ENCODE assay signal across 19 cellular contexts in genomic region chr4:86896596-86896995, GRCh38. TPM values are rescaled to one million over a fixed set of nuclear protein-coding genes. Genes with fewer than 3 reads are reported as not detected.
DNase-seq lines count a peak whose midpoint lies in the region; ATAC-seq and TF ChIP-seq lines count a peak whose summit lies in the region.
"Had no signal": no experiment of that assay in that cellular context is flagged by ENCODE, and none has a peak within 500 bp of the region (broad histone marks: within the 10 kb centered on the region; RNA-seq: fewer than 3 reads in every experiment).

No MANE protein-coding gene starts in this region.

- H3K9me2 ChIP-seq in GM23248 (ENCODE audit: insufficient read depth), result no peaks in the 10 kb centered on the region

- no peaks in the 10 kb centered on the region for H3K36me3 ChIP-seq in GM23248 (ENCODE audit: low read depth)
- no peaks in the 10 kb centered on the region for H3K36me3 ChIP-seq in SK-N-MC (ENCODE audit: insufficient read depth, low read length)
- H3K36me3 ChIP-seq in fibroblast of lung (ENCODE audit: control insufficient read depth, insufficient read depth, low read length), result no peaks in the 10 kb centered on the region
- H3K36me3 ChIP-seq in psoas muscle (ENCODE audit: insufficient read depth in 1 of 2, low read depth in 1 of 2), result no peaks in the 10 kb centered on the region
- H3K36me3 ChIP-seq: Peyer's patch had no signal

- TF ChIP-seq CTCF in fibroblast of lung (conservative IDR thresholded peaks at IDR 0.05 in 1 of 2, IDR thresholded peaks at IDR 0.05 in 1 of 2; ENCODE audit: low read depth in 1 of 2, low read length in 2 of 2), result no peak
- no peak for TF ChIP-seq CTCF in psoas muscle (IDR thresholded peaks at IDR 0.05)

- H3K9ac ChIP-seq in GM23248, result no peak overlapping the region
- peak overlapping the region; percentile 0 for H3K9ac ChIP-seq in SK-N-MC (ENCODE audit: insufficient read length)
- no peak overlapping the region for H3K9ac ChIP-seq in fibroblast of lung (ENCODE audit: insufficient read depth, low read length)

- H3K4me2 ChIP-seq in GM23248 (ENCODE audit: unreplicated experiment), result no peak overlapping the region
- H3K4me2 ChIP-seq in fibroblast of lung (ENCODE audit: extremely low read depth, insufficient read depth, low read length), result no peak overlapping the region

- 36 to 45% methylated on average over 4 of the region's 4 CpGs for WGBS in GM23248 (ENCODE audit: low coverage in 1 of 2, low lambda C conversion rate in 2 of 2, missing lambda C conversion rate in 2 of 2), 2 experiments
- 34 to 59% (median 45%) methylated on average over 4 of the region's 4 CpGs for WGBS in psoas muscle, 3 donors

- H2AFZ ChIP-seq in GM23248 (no peak overlapping the region), fibroblast of lung (ENCODE audit: low read length) (no peak overlapping the region)

- DNase-seq in GM23248 (peak; percentile 23), SK-N-MC (ENCODE audit: low read depth, low spot score) (no peak), fibroblast of lung (ENCODE audit: low read depth in 2 of 2) (peak; percentile 29 to 30), psoas muscle (no peak), LoVo (ENCODE audit: low spot score) (no peak)
- no peak for DNase-seq in NK-92 treated with Interleukin-12 subunit alpha and Interleukin-12 subunit beta, amount 100 ng/mL, for 24 hours (lab: John Stamatoyannopoulos, UW)
- DNase-seq: DMS79 treated with DMSO at 0.1 percent for 48 hours, H7, Kasumi-1, NCI-H187, NCI-H2107, NCI-H2227 treated with DMSO at 0.1 percent for 48 hours, NCI-H524, Peyer's patch had no signal

- H3K4me1 ChIP-seq in GM23248 (ENCODE audit: insufficient read depth) (peaks cover 7% of the 10 kb centered on the region; the same call in 1 of the 2 replicates), fibroblast of lung (ENCODE audit: control insufficient read depth, extremely low read depth, insufficient read depth, low read length) (peaks cover 2% of the 10 kb centered on the region), psoas muscle (peaks cover 9% of the 10 kb centered on the region)

- H3K79me2 ChIP-seq in GM23248 (ENCODE audit: insufficient read depth) (no peaks in the 10 kb centered on the region), fibroblast of lung (ENCODE audit: control insufficient read depth, insufficient read depth, low read length) (no peaks in the 10 kb centered on the region)

- ATAC-seq in psoas muscle (peak in 3 of 4 donors; percentile 37 to 60 (median 46)), GM21367 (IDR thresholded peaks at IDR 0.05; ENCODE audit: unreplicated experiment) (no peak)

- H3K27ac ChIP-seq in GM23248 (no peak overlapping the region), SK-N-MC (peak overlapping the region; percentile 79), fibroblast of lung (ENCODE audit: insufficient read depth, low read length) (no peak overlapping the region), psoas muscle (no peak overlapping the region)
- H3K27ac ChIP-seq: C4-2B, Peyer's patch, SJSA1 had no signal

- H3K9me3 ChIP-seq in GM23248 (ENCODE audit: low read depth) (no peaks in the 10 kb centered on the region), SK-N-MC (ENCODE audit: low read depth, low read length) (no peaks in the 10 kb centered on the region), fibroblast of lung (ENCODE audit: control insufficient read depth, insufficient read depth, low read depth, low read length) (no peaks in the 10 kb centered on the region), psoas muscle (no peaks in the 10 kb centered on the region)
- H3K9me3 ChIP-seq: Peyer's patch, SJSA1 had no signal

- H3K27me3 ChIP-seq in GM23248 (replicated peaks; ENCODE audit: insufficient read depth), result no peaks in the 10 kb centered on the region
- H3K27me3 ChIP-seq in fibroblast of lung (ENCODE audit: control insufficient read depth, insufficient read depth, low read length), result no peaks in the 10 kb centered on the region
- no peaks in the 10 kb centered on the region for H3K27me3 ChIP-seq in psoas muscle (ENCODE audit: insufficient read depth in 3 of 3, low read length in 2 of 3)
- H3K27me3 ChIP-seq: Peyer's patch, SJSA1 had no signal

- peaks cover 14% of the 10 kb centered on the region for H3F3A ChIP-seq in GM23248 (ENCODE audit: insufficient read depth)

- no peaks in the 10 kb centered on the region for H4K20me1 ChIP-seq in GM23248 (ENCODE audit: insufficient read depth)
- H4K20me1 ChIP-seq in fibroblast of lung (ENCODE audit: control insufficient read depth, extremely low read depth, insufficient read depth, low read length), result no peaks in the 10 kb centered on the region

- in situ Hi-C loops in GM23248 (cut with MboI), result loop anchor here (5.0 kb wide), 1 partner anchor 399 kb away; no protein-coding TSS in a partner anchor

- intact Hi-C loops in psoas muscle (cut with DNase I), result loop anchor here in 1 of 2 donors (2.0 to 10.0 kb wide), 2 partner anchors 302 to 400 kb away; partner anchors contain the start of gene PTPN13

- no peak overlapping the region for H3K4me3 ChIP-seq in GM23248
- peak overlapping the region; percentile 16; the same call in 1 of the 2 replicates for H3K4me3 ChIP-seq in SK-N-MC
- H3K4me3 ChIP-seq in fibroblast of lung (replicated peaks in 1 of 4; ENCODE audit: control extremely low read depth in 1 of 4, insufficient read depth in 1 of 4, low read depth in 3 of 4, low read length in 4 of 4), result no peak overlapping the region
- H3K4me3 ChIP-seq in psoas muscle, result no peak overlapping the region
- H3K4me3 ChIP-seq: Peyer's patch, SJSA1 had no signal

RNA-seq across cellular contexts. Expression of gene C4orf36, which starts 4.4 kb away (rescaled TPM):
- total RNA-seq in GM23248 (2014; rRNA removed; shearing (Covaris generic)), result 0.65 TPM in 1 of 2 replicates, not detected in the other
- polyA plus RNA-seq in GM23248 (2016; fragmentation: Nextera tagmentation; extraction: Ambion mirVana) (0.44 TPM in 1 of 2 replicates, not detected in the other), fibroblast of lung (0.98 and 1.5 TPM in 2 replicates), psoas muscle (under 1 TPM in 2 of 3 donors, not detected in 1; 0.45 to 0.70 TPM)
- total RNA-seq in fibroblast of lung (2.8 and 6.3 TPM in 2 replicates), psoas muscle (1 to 10 TPM in 1 of 4 donors, not detected in 3; 1.5 TPM)
- polyA plus RNA-seq in fibroblast of lung (2012), result 0.84 and 1.2 TPM in 2 replicates
- polyA minus RNA-seq in fibroblast of lung (ENCODE audit: low replicate concordance), result not detected in 2 replicates
- polyA plus RNA-seq: IgD-negative memory B cell had no signal

RNA-seq across cellular contexts. Expression of gene AFF1, which starts 38.2 kb away (rescaled TPM):
- 11.8 and 13.8 TPM in 2 replicates for total RNA-seq in GM23248 (2014; rRNA removed; shearing (Covaris generic))
- polyA plus RNA-seq in GM23248 (2016; fragmentation: Nextera tagmentation; extraction: Ambion mirVana) (9.4 and 11.0 TPM in 2 replicates), fibroblast of lung (15.5 and 17.9 TPM in 2 replicates), psoas muscle (100 to 1,000 TPM in 2 of 3 donors, 10 to 100 TPM in 1; 62.7 to 171 (median 115) TPM)
- total RNA-seq in fibroblast of lung (14.1 and 21.1 TPM in 2 replicates), psoas muscle (100 to 1,000 TPM; 118 to 149 (median 122) TPM)
- polyA plus RNA-seq in fibroblast of lung (2012), result 7.1 and 11.2 TPM in 2 replicates
- 48.5 and 64.8 TPM in 2 replicates for polyA minus RNA-seq in fibroblast of lung (ENCODE audit: low replicate concordance)

RNA-seq across cellular contexts. Expression of gene SLC10A6, which starts 47.4 kb away (rescaled TPM):
- not detected in 2 replicates for total RNA-seq in GM23248 (2014; rRNA removed; shearing (Covaris generic))
- polyA plus RNA-seq in GM23248 (2016; fragmentation: Nextera tagmentation; extraction: Ambion mirVana) (not detected in 2 replicates), fibroblast of lung (not detected in 2 replicates), psoas muscle (under 1 TPM; 0.27 to 0.38 (median 0.30) TPM)
- total RNA-seq in fibroblast of lung (0.51 and 0.66 TPM in 2 replicates), psoas muscle (under 1 TPM in 3 of 4 donors, not detected in 1; 0.30 to 0.79 (median 0.32) TPM)
- not detected in 2 replicates for polyA plus RNA-seq in fibroblast of lung (2012)
- not detected in 2 replicates for polyA minus RNA-seq in fibroblast of lung (ENCODE audit: low replicate concordance)
- total RNA-seq: G401, H7 had no signal
- polyA plus RNA-seq: IgD-negative memory B cell had no signal

Comparison
In these comparisons a context has a peak if more than half of its experiments do, and no peak if none do; other contexts are left out.
1. DNase-seq: peak in GM23248 (single experiment) and fibroblast of lung (2 of 2); none in SK-N-MC (single experiment), psoas muscle (0 of 2), NK-92 treated with Interleukin-12 subunit alpha and Interleukin-12 subunit beta, amount 100 ng/mL, for 24 hours (single experiment) and LoVo (single experiment).